1 cellular context compared by ENCODE assay signal in genomic region chr17:76623271-76624146, GRCh38.
TF ChIP-seq lines count a peak whose summit lies in the region.

No MANE protein-coding gene starts in this region.

TF ChIP-seq in HepG2, 621 proteins besides CTCF, POLR2A, EP300 and RAD21 (continued from another document and continues in another):
- no peak for TF ChIP-seq ZNF276 (CRISPR knock-in tag; IDR thresholded peaks at IDR 0.05; ENCODE audit: low read depth)
- TF ChIP-seq SNRNP70 (IDR thresholded peaks at IDR 0.05; ENCODE audit: low read depth, low read length) = no peak
- no peak for TF ChIP-seq E2F1 (CRISPR knock-in tag; IDR thresholded peaks at IDR 0.05)
- no peak for TF ChIP-seq ZNF7 (CRISPR knock-in tag; IDR thresholded peaks at IDR 0.05)
- peak; percentile 89 for TF ChIP-seq STAG1 (CRISPR knock-in tag; IDR thresholded peaks at IDR 0.05)
- no peak for TF ChIP-seq GRHL1 (CRISPR knock-in tag; conservative IDR thresholded peaks at IDR 0.05)
- no peak for TF ChIP-seq ZNF431 (CRISPR knock-in tag; IDR thresholded peaks at IDR 0.05; ENCODE audit: borderline replicate concordance, low read depth)
- TF ChIP-seq GMEB2 (CRISPR knock-in tag; IDR thresholded peaks at IDR 0.05; ENCODE audit: low read depth) = no peak
- TF ChIP-seq AKAP8 (CRISPR knock-in tag; IDR thresholded peaks at IDR 0.05) = no peak
- no peak; the same call in 1 of the 2 replicates for TF ChIP-seq ZNF124 (CRISPR knock-in tag; IDR thresholded peaks at IDR 0.05)
- TF ChIP-seq ZSCAN20 (CRISPR knock-in tag; IDR thresholded peaks at IDR 0.05; ENCODE audit: borderline replicate concordance) = no peak
- TF ChIP-seq TEAD2 (CRISPR knock-in tag; IDR thresholded peaks at IDR 0.05) = no peak
- TF ChIP-seq ELF3 (CRISPR knock-in tag; IDR thresholded peaks at IDR 0.05) = peak; percentile 31; the same call in 1 of the 2 replicates
- no peak for TF ChIP-seq ZFYVE20 (CRISPR knock-in tag; IDR thresholded peaks at IDR 0.05; ENCODE audit: borderline replicate concordance, low read depth)
- TF ChIP-seq ZNF883 (CRISPR knock-in tag; IDR thresholded peaks at IDR 0.05; ENCODE audit: not compliant biosample characterization) = no peak
- TF ChIP-seq KMT2B (CRISPR knock-in tag; IDR thresholded peaks at IDR 0.05) = no peak
- no peak for TF ChIP-seq ZNF138 (CRISPR knock-in tag; IDR thresholded peaks at IDR 0.05; ENCODE audit: low read depth)
- TF ChIP-seq KDM5A (IDR thresholded peaks at IDR 0.05; ENCODE audit: borderline replicate concordance, low read length) = no peak
- 0 out of 2 replicates have a peak, but pooled peaks have one; percentile 32 for TF ChIP-seq ZFP91 (CRISPR knock-in tag; IDR thresholded peaks at IDR 0.05; ENCODE audit: borderline replicate concordance)
- TF ChIP-seq ZNF619 (CRISPR knock-in tag; IDR thresholded peaks at IDR 0.05) = no peak
- no peak for TF ChIP-seq ZNF275 (CRISPR knock-in tag; IDR thresholded peaks at IDR 0.05; ENCODE audit: borderline replicate concordance)
- no peak for TF ChIP-seq JUND (CRISPR knock-in tag; IDR thresholded peaks at IDR 0.05)
- 0 out of 2 replicates have a peak, but pooled peaks have one; percentile 35 for TF ChIP-seq SP4 (CRISPR knock-in tag; IDR thresholded peaks at IDR 0.05)
- TF ChIP-seq ZNF549 (CRISPR knock-in tag; IDR thresholded peaks at IDR 0.05) = no peak
- TF ChIP-seq MZF1 (CRISPR knock-in tag; IDR thresholded peaks at IDR 0.05; ENCODE audit: borderline replicate concordance) = no peak
- no peak for TF ChIP-seq ZKSCAN8 (CRISPR knock-in tag; IDR thresholded peaks at IDR 0.05; ENCODE audit: borderline replicate concordance)
- TF ChIP-seq EHMT2 (IDR thresholded peaks at IDR 0.05; ENCODE audit: borderline replicate concordance, low read depth, low read length) = no peak
- no peak for TF ChIP-seq ZBTB37 (CRISPR knock-in tag; IDR thresholded peaks at IDR 0.05)
- no peak for TF ChIP-seq ZNF704 (CRISPR knock-in tag; IDR thresholded peaks at IDR 0.05; ENCODE audit: borderline replicate concordance)
- TF ChIP-seq ISL2 (CRISPR knock-in tag; IDR thresholded peaks at IDR 0.05) = no peak
- no peak for TF ChIP-seq SOX5 (CRISPR knock-in tag; IDR thresholded peaks at IDR 0.05; ENCODE audit: borderline replicate concordance)
- peak; percentile 57; the same call in 1 of the 2 replicates for TF ChIP-seq ATF2 (CRISPR knock-in tag; IDR thresholded peaks at IDR 0.05)
- 0 out of 2 replicates have a peak, but pooled peaks have one; percentile 20 for TF ChIP-seq ZNF850 (CRISPR knock-in tag; conservative IDR thresholded peaks at IDR 0.05)
- no peak for TF ChIP-seq RFX5 (IDR thresholded peaks at IDR 0.05; ENCODE audit: low read depth, low read length)
- TF ChIP-seq ZNF670 (CRISPR knock-in tag; IDR thresholded peaks at IDR 0.05; ENCODE audit: borderline replicate concordance) = no peak
- no peak for TF ChIP-seq GATAD1 (CRISPR knock-in tag; IDR thresholded peaks at IDR 0.05)
- TF ChIP-seq ELF4 (CRISPR knock-in tag; IDR thresholded peaks at IDR 0.05; ENCODE audit: borderline replicate concordance) = 0 out of 2 replicates have a peak, but pooled peaks have one; percentile 19
- no peak for TF ChIP-seq HINFP (CRISPR knock-in tag; IDR thresholded peaks at IDR 0.05; ENCODE audit: low read depth)
- TF ChIP-seq ZNF800 (CRISPR knock-in tag; IDR thresholded peaks at IDR 0.05) = no peak
- TF ChIP-seq PCBP1 (IDR thresholded peaks at IDR 0.05; ENCODE audit: borderline replicate concordance, low read depth, low read length) = no peak
- TF ChIP-seq ZFP1 (CRISPR knock-in tag; IDR thresholded peaks at IDR 0.05) = no peak
- no peak for TF ChIP-seq GPBP1L1 (CRISPR knock-in tag; IDR thresholded peaks at IDR 0.05)
- TF ChIP-seq IRF9 (CRISPR knock-in tag; IDR thresholded peaks at IDR 0.05; ENCODE audit: borderline replicate concordance) = no peak
